In the genomic region with DNA sequence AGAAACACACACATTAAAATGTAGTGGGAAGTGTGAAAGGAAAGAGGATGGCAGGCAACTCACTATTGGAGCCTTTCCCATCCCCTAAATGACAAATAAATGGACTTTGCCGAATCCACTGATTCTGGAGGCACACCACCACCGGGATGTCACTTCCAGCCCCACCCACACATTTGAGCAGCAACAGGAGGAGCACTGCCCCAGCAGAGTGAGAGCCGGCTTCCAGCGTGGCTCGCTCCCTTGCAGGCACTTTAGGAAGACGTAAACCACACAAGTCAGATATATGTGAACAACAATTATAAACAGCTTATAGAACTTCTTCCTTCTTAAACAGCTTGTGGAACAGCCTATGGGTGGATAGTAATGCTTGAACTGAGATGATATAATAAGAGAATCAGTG, we compare ENCODE assay signal across 19 cellular contexts.
DNase-seq lines count a peak whose midpoint lies in the region; ATAC-seq and TF ChIP-seq lines count a peak whose summit lies in the region.
"Had no signal": no experiment of that assay in that cellular context is flagged by ENCODE, and none has a peak within 500 bp of the region (broad histone marks: within the 10 kb centered on the region; RNA-seq: fewer than 3 reads in every experiment).

No MANE protein-coding gene starts in this region.

- peaks cover 31% of the 10 kb centered on the region for H3K4me1 Mint-ChIP-seq in GM23338
- H3K4me1 Mint-ChIP-seq: activated B cell treated with CpG ODN at 0.5 μM for 24 hours; activated naive CD8-positive, alpha-beta T cell treated with anti-CD3 and anti-CD28 coated beads for 36 hours; immature natural killer cell; stimulated activated memory B cell treated with anti-CD40 and anti-IgM and Interleukin-4, amounts not matched to agents 10 μg/mL and 1 μg/mL and 100 μg/mL, for 72 hours had no signal

- no peaks in the 10 kb centered on the region for H3K36me3 Mint-ChIP-seq in GM23338 (ENCODE audit: low read depth)
- H3K36me3 Mint-ChIP-seq: activated naive CD8-positive, alpha-beta T cell treated with anti-CD3 and anti-CD28 coated beads for 36 hours; CD8-positive, alpha-beta memory T cell; immature natural killer cell; stimulated activated memory B cell treated with anti-CD40 and anti-IgM and Interleukin-4, amounts not matched to agents 10 μg/mL and 1 μg/mL and 100 μg/mL, for 72 hours had no signal

- peaks cover 2% of the 10 kb centered on the region for H3K27me3 Mint-ChIP-seq in GM23338 (ENCODE audit: insufficient read depth, low read depth, poor library complexity)
- H3K27me3 Mint-ChIP-seq: activated B cell treated with CpG ODN at 0.5 μM for 24 hours had no signal

- H3K4me3 ChIP-seq in GM23338 (no peak overlapping the region), mesenchymal stem cell (ENCODE audit: insufficient read depth in 1 of 2, low read depth in 1 of 2, low read length in 2 of 2) (no peak overlapping the region)
- H3K4me3 ChIP-seq: colonic mucosa had no signal

- no peaks in the 10 kb centered on the region for H3K9me3 Mint-ChIP-seq in GM23338
- H3K9me3 Mint-ChIP-seq: activated B cell treated with CpG ODN at 0.5 μM for 24 hours; activated naive CD8-positive, alpha-beta T cell treated with anti-CD3 and anti-CD28 coated beads for 36 hours; activated T-cell treated with anti-CD3 and anti-CD28 coated beads, Interleukin-2, amount 50 U/mL, for 24 hours; CD8-positive, alpha-beta memory T cell; immature natural killer cell; stimulated activated memory B cell treated with anti-CD40 and anti-IgM and Interleukin-4, amounts not matched to agents 10 μg/mL and 1 μg/mL and 100 μg/mL, for 72 hours had no signal

- H3K9me3 ChIP-seq in mesenchymal stem cell (ENCODE audit: control insufficient read depth, low read length): no peaks in the 10 kb centered on the region
- H3K9me3 ChIP-seq: BE2C, colonic mucosa, neutrophil had no signal

- H2BK5ac ChIP-seq in mesenchymal stem cell (ENCODE audit: low read depth, low read length, poor library complexity, severe bottlenecking): no peak overlapping the region

- no peak overlapping the region for H3K14ac ChIP-seq in mesenchymal stem cell (ENCODE audit: low read length in 2 of 2)

- no peak overlapping the region for H4K8ac ChIP-seq in mesenchymal stem cell (ENCODE audit: low read length)

- H3K27ac Mint-ChIP-seq in GM23338: no peak overlapping the region
- H3K27ac Mint-ChIP-seq: activated B cell treated with CpG ODN at 0.5 μM for 24 hours; activated naive CD8-positive, alpha-beta T cell treated with anti-CD3 and anti-CD28 coated beads for 36 hours; activated T-cell treated with anti-CD3 and anti-CD28 coated beads, Interleukin-2, amount 50 U/mL, for 24 hours; CD8-positive, alpha-beta memory T cell; immature natural killer cell; progenitor cell of endocrine pancreas; stimulated activated memory B cell treated with anti-CD40 and anti-IgM and Interleukin-4, amounts not matched to agents 10 μg/mL and 1 μg/mL and 100 μg/mL, for 72 hours had no signal

- no peak overlapping the region for H2BK12ac ChIP-seq in mesenchymal stem cell (ENCODE audit: low read length in 2 of 2)

- H3K4me3 Mint-ChIP-seq in GM23338: no peak overlapping the region
- H3K4me3 Mint-ChIP-seq: activated B cell treated with CpG ODN at 0.5 μM for 24 hours; activated naive CD8-positive, alpha-beta T cell treated with anti-CD3 and anti-CD28 coated beads for 36 hours; activated T-cell treated with anti-CD3 and anti-CD28 coated beads, Interleukin-2, amount 50 U/mL, for 24 hours; CD8-positive, alpha-beta memory T cell; immature natural killer cell; stimulated activated memory B cell treated with anti-CD40 and anti-IgM and Interleukin-4, amounts not matched to agents 10 μg/mL and 1 μg/mL and 100 μg/mL, for 72 hours had no signal

- no peak overlapping the region for H2AK5ac ChIP-seq in mesenchymal stem cell (ENCODE audit: low read length, severe bottlenecking)

- 43% methylated on average over 3 of the region's 6 CpGs for WGBS in mesenchymal stem cell

- no peak overlapping the region for H2BK120ac ChIP-seq in mesenchymal stem cell (ENCODE audit: low read depth, low read length)

- no peak for TF ChIP-seq CTCF in GM23338 (conservative IDR thresholded peaks at IDR 0.05; ENCODE audit: low read depth in 2 of 2)

- H3K4me1 ChIP-seq in GM23338 (ENCODE audit: insufficient read depth) (peaks cover 28% of the 10 kb centered on the region), mesenchymal stem cell (ENCODE audit: control insufficient read depth, insufficient read depth, low read depth, low read length) (peaks cover 2% of the 10 kb centered on the region)
- H3K4me1 ChIP-seq: colonic mucosa had no signal

- H3K9ac ChIP-seq in mesenchymal stem cell (ENCODE audit: low read length): peak overlapping the region; percentile 67

- H4K20me1 ChIP-seq in GM23338 (replicated peaks; ENCODE audit: insufficient read depth): no peaks in the 10 kb centered on the region

- H3K9me2 ChIP-seq in GM23338 (ENCODE audit: insufficient read depth): no peaks in the 10 kb centered on the region

- H3K27ac ChIP-seq in GM23338 (ENCODE audit: low read depth) (no peak overlapping the region), mesenchymal stem cell (ENCODE audit: low read length, poor library complexity, severe bottlenecking) (no peak overlapping the region)
- H3K27ac ChIP-seq: colonic mucosa, neutrophil had no signal

- H3K23ac ChIP-seq in mesenchymal stem cell (ENCODE audit: low read length in 2 of 2): no peak overlapping the region

- DNase-seq in GM03348 (ENCODE audit: low spot score) (peak; percentile 37), GM23338 (ENCODE audit: low spot score) (no peak), mesenchymal stem cell (no peak), H4 (ENCODE audit: low spot score) (no peak), HCEC 1CT (no peak), NCI-H2029 (lab: John Stamatoyannopoulos, UW) (no peak), OCI-M2 (lab: John Stamatoyannopoulos, UW; ENCODE audit: unreplicated experiment) (no peak)
- DNase-seq: activated gamma-delta T cell had no signal

- no peaks in the 10 kb centered on the region for H3F3A ChIP-seq in GM23338 (replicated peaks; ENCODE audit: low read depth)

- no peaks in the 10 kb centered on the region for H3K27me3 ChIP-seq in GM23338 (ENCODE audit: insufficient read depth)
- H3K27me3 ChIP-seq in mesenchymal stem cell (ENCODE audit: control insufficient read depth in 1 of 2, insufficient read depth in 1 of 2, low read length in 2 of 2): no peaks in the 10 kb centered on the region
- H3K27me3 ChIP-seq: BE2C, colonic mucosa had no signal

- no peak overlapping the region for H4K91ac ChIP-seq in mesenchymal stem cell (ENCODE audit: low read length)

- H2AFZ ChIP-seq in GM23338 (no peak overlapping the region), mesenchymal stem cell (ENCODE audit: low read depth, low read length) (no peak overlapping the region)

- no peaks in the 10 kb centered on the region for H3K79me1 ChIP-seq in mesenchymal stem cell (replicated peaks; ENCODE audit: low read length, poor library complexity, severe bottlenecking)

- H3K4me2 ChIP-seq in GM23338 (no peak overlapping the region), mesenchymal stem cell (ENCODE audit: low read length, poor library complexity, severe bottlenecking) (no peak overlapping the region)

- H3K36me3 ChIP-seq in GM23338 (ENCODE audit: insufficient read depth) (no peaks in the 10 kb centered on the region), mesenchymal stem cell (ENCODE audit: control insufficient read depth in 1 of 2, insufficient read depth in 2 of 2, low read depth in 1 of 2, low read length in 2 of 2) (no peaks in the 10 kb centered on the region)
- H3K36me3 ChIP-seq: BE2C, colonic mucosa, neutrophil had no signal

- H3K79me2 ChIP-seq in GM23338 (replicated peaks; ENCODE audit: insufficient read depth): no peaks in the 10 kb centered on the region

- H2BK15ac ChIP-seq in mesenchymal stem cell (ENCODE audit: low read depth, poor library complexity, severe bottlenecking): no peak overlapping the region

- H3K4ac ChIP-seq in mesenchymal stem cell (ENCODE audit: low read depth in 1 of 2, low read length in 2 of 2): no peak overlapping the region

- H3K18ac ChIP-seq in mesenchymal stem cell (ENCODE audit: low read depth in 1 of 2, low read length in 2 of 2): peak overlapping the region in 1 of 2 experiments; percentile 19

- ATAC-seq in GM23338 (peak; percentile 54), SK-N-SH treated with all-trans-retinoic acid at 6 μM for 48 hours (peak; percentile 39; the same call in 2 of the 3 replicates)
- ATAC-seq: stimulated activated memory B cell treated with anti-CD40 and anti-IgM and Interleukin-4, amounts not matched to agents 10 μg/mL and 1 μg/mL and 100 μg/mL, for 72 hours had no signal

TF ChIP-seq in GM23338, 12 proteins besides CTCF, POLR2A, EP300 and RAD21 (continues in another document):
- TF ChIP-seq EZH2phosphoT487 (IDR thresholded peaks at IDR 0.05; ENCODE audit: unreplicated experiment) (no peak), CREB1 (CRISPR knock-in tag; IDR thresholded peaks at IDR 0.05; ENCODE audit: low read depth) (no peak), ZNF114 (CRISPR knock-in tag; IDR thresholded peaks at IDR 0.05) (no peak), STAT1 (IDR thresholded peaks at IDR 0.05; ENCODE audit: unreplicated experiment) (no peak)

TF ChIP-seq in SK-N-SH treated with all-trans-retinoic acid at 6 μM for 48 hours, 23 proteins besides CTCF, POLR2A, EP300 and RAD21:
- TF ChIP-seq OSR1 (CRISPR knock-in tag; IDR thresholded peaks at IDR 0.05) (no peak), ZFP30 (CRISPR knock-in tag; IDR thresholded peaks at IDR 0.05) (no peak), SNAI2 (CRISPR knock-in tag; IDR thresholded peaks at IDR 0.05) (no peak), CSRNP3 (CRISPR knock-in tag; IDR thresholded peaks at IDR 0.05) (no peak), GLIS3 (CRISPR knock-in tag; IDR thresholded peaks at IDR 0.05) (no peak), RARB (CRISPR knock-in tag; IDR thresholded peaks at IDR 0.05) (no peak), ZC3H10 (CRISPR knock-in tag; IDR thresholded peaks at IDR 0.05) (no peak), ARNTL (CRISPR knock-in tag; IDR thresholded peaks at IDR 0.05; ENCODE audit: borderline replicate concordance, low read depth) (no peak), ZNF565 (CRISPR knock-in tag; conservative IDR thresholded peaks at IDR 0.05; ENCODE audit: low read depth) (no peak), CSDC2 (CRISPR knock-in tag; IDR thresholded peaks at IDR 0.05) (no peak), ISL1 (CRISPR knock-in tag; IDR thresholded peaks at IDR 0.05) (no peak)
